ENCODE assay signal across 12 cellular contexts in genomic region chr6:167856999-167857660, GRCh38. TPM values are rescaled to one million over a fixed set of nuclear protein-coding genes. Genes with fewer than 3 reads are reported as not detected.
A peak's percentile ranks its signal among the peaks of the same experiment; 100 is the strongest.
DNase-seq lines count a peak whose midpoint lies in the region; ATAC-seq, FAIRE-seq and TF ChIP-seq lines count a peak whose summit lies in the region.
"Had no signal": no experiment of that assay in that cellular context is flagged by ENCODE, and none has a peak within 500 bp of the region (broad histone marks: within the 10 kb centered on the region; RNA-seq: fewer than 3 reads in every experiment).

No MANE protein-coding gene starts in this region.

- H3K4me1 ChIP-seq in iPS-20b (ENCODE audit: insufficient read depth, low read length), result peaks cover 70% of the 10 kb centered on the region

- TF ChIP-seq CTCF in WTC11 (IDR thresholded peaks at IDR 0.05), result no peak

- H3K9me3 ChIP-seq in iPS-20b (ENCODE audit: insufficient read depth, low read depth, low read length), result no peaks in the 10 kb centered on the region

- POLR2A ChIA-PET in WTC11 (lab: Charles Lee), result no interaction called here

- DNase-seq in A172 (ENCODE audit: low spot score) (peak; percentile 61), H54 (ENCODE audit: insufficient read length, low spot score) (no peak), WTC11 (ENCODE audit: low spot score) (no peak)
- no peak for DNase-seq in activated CD8-positive, alpha-beta memory T cell treated with anti-CD3 and anti-CD28 coated beads, Interleukin-2, amount 10 ng/mL, durations not matched to agents 7 days and 5 days
- DNase-seq: activated CD4-positive, alpha-beta T cell treated with anti-CD3 and anti-CD28 coated beads, Interleukin-2, amount 50 U/mL, for 4 hours; NK-92 treated with Interleukin-12 subunit alpha and Interleukin-12 subunit beta, amount 100 ng/mL, for 24 hours had no signal

- peaks cover 87% of the 10 kb centered on the region for H3K4me1 Mint-ChIP-seq in WTC11
- peaks cover 14% of the 10 kb centered on the region for H3K4me1 Mint-ChIP-seq in activated CD8-positive, alpha-beta memory T cell treated with anti-CD3 and anti-CD28 coated beads, Interleukin-2, amount 10 ng/mL, durations not matched to agents 7 days and 5 days

- H3K27me3 ChIP-seq in iPS-20b (ENCODE audit: insufficient read depth, low read length), result no peaks in the 10 kb centered on the region
- H3K27me3 ChIP-seq: BLaER1 treated with 17β-estradiol and CSF1 and Interleukin-3, amounts not matched to agents 10 nM and 100 nM had no signal

- H3K27me3 Mint-ChIP-seq in WTC11 (ENCODE audit: low read depth), result no peaks in the 10 kb centered on the region
- H3K27me3 Mint-ChIP-seq in activated CD8-positive, alpha-beta memory T cell treated with anti-CD3 and anti-CD28 coated beads, Interleukin-2, amount 10 ng/mL, durations not matched to agents 7 days and 5 days, result peaks cover 18% of the 10 kb centered on the region

- no peak overlapping the region for H3K27ac ChIP-seq in iPS-20b (ENCODE audit: low read length)
- H3K27ac ChIP-seq: BLaER1 treated with 17β-estradiol and CSF1 and Interleukin-3, amounts not matched to agents 10 nM and 100 nM; HL-60 had no signal

- H3K4me3 Mint-ChIP-seq in WTC11, result no peak overlapping the region; the same call in 1 of the 2 replicates
- no peak overlapping the region for H3K4me3 Mint-ChIP-seq in activated CD8-positive, alpha-beta memory T cell treated with anti-CD3 and anti-CD28 coated beads, Interleukin-2, amount 10 ng/mL, durations not matched to agents 7 days and 5 days

- H3K9ac ChIP-seq in iPS-20b (ENCODE audit: low read depth, low read length), result no peak overlapping the region
- H3K9ac ChIP-seq: BLaER1 treated with 17β-estradiol and CSF1 and Interleukin-3, amounts not matched to agents 10 nM and 100 nM had no signal

- H3K4me3 ChIP-seq in iPS-20b (ENCODE audit: low read length), result 0 out of 2 replicates have a peak overlapping the region, but pooled peaks have one; percentile 14
- H3K4me3 ChIP-seq: BLaER1 treated with 17β-estradiol and CSF1 and Interleukin-3, amounts not matched to agents 10 nM and 100 nM had no signal

- no peak for TF ChIP-seq POLR2A in H54 (IDR thresholded peaks at IDR 0.05; ENCODE audit: low read depth, low read length)

- CTCF ChIA-PET in WTC11 (lab: Charles Lee), result no interaction called here
- CTCF ChIA-PET in activated CD8-positive, alpha-beta memory T cell treated with anti-CD3 and anti-CD28 coated beads, Interleukin-2, amount 10 ng/mL, durations not matched to agents 7 days and 5 days (lab: Charles Lee), result no interaction called here

- no peaks in the 10 kb centered on the region for H3K36me3 Mint-ChIP-seq in WTC11
- no peaks in the 10 kb centered on the region for H3K36me3 Mint-ChIP-seq in activated CD8-positive, alpha-beta memory T cell treated with anti-CD3 and anti-CD28 coated beads, Interleukin-2, amount 10 ng/mL, durations not matched to agents 7 days and 5 days

- H3K36me3 ChIP-seq in iPS-20b (ENCODE audit: insufficient read depth, low read depth, low read length), result no peaks in the 10 kb centered on the region

- FAIRE-seq in H54 (lab: Jason Lieb, UNC), result peak; percentile 85

- H3K9me3 Mint-ChIP-seq in WTC11, result no peaks in the 10 kb centered on the region
- H3K9me3 Mint-ChIP-seq in activated CD8-positive, alpha-beta memory T cell treated with anti-CD3 and anti-CD28 coated beads, Interleukin-2, amount 10 ng/mL, durations not matched to agents 7 days and 5 days (ENCODE audit: low read depth), result no peaks in the 10 kb centered on the region

- ATAC-seq in WTC11 (peak; percentile 46), HG03571 (IDR thresholded peaks at IDR 0.05; ENCODE audit: unreplicated experiment) (no peak), GM18520 (IDR thresholded peaks at IDR 0.05; ENCODE audit: unreplicated experiment) (no peak), GM18498 (IDR thresholded peaks at IDR 0.05; ENCODE audit: unreplicated experiment) (no peak)
- ATAC-seq in activated CD8-positive, alpha-beta memory T cell treated with anti-CD3 and anti-CD28 coated beads, Interleukin-2, amount 10 ng/mL, durations not matched to agents 7 days and 5 days, result no peak

- H3K27ac Mint-ChIP-seq in WTC11, result peak overlapping the region; percentile 61
- no peak overlapping the region for H3K27ac Mint-ChIP-seq in activated CD8-positive, alpha-beta memory T cell treated with anti-CD3 and anti-CD28 coated beads, Interleukin-2, amount 10 ng/mL, durations not matched to agents 7 days and 5 days

TF ChIP-seq in WTC11, 78 proteins besides CTCF, POLR2A, EP300 and RAD21:
- TF ChIP-seq EMX1 (CRISPR knock-in tag; IDR thresholded peaks at IDR 0.05), result no peak
- no peak for TF ChIP-seq NR2C2 (CRISPR knock-in tag; IDR thresholded peaks at IDR 0.05)
- TF ChIP-seq E2F4 (CRISPR knock-in tag; IDR thresholded peaks at IDR 0.05; ENCODE audit: borderline replicate concordance, low read depth), result no peak
- TF ChIP-seq ZNF138 (CRISPR knock-in tag; conservative IDR thresholded peaks at IDR 0.05), result no peak
- TF ChIP-seq ELF4 (CRISPR knock-in tag; IDR thresholded peaks at IDR 0.05; ENCODE audit: low read depth), result no peak
- TF ChIP-seq ZNF671 (CRISPR knock-in tag; IDR thresholded peaks at IDR 0.05), result no peak
- no peak for TF ChIP-seq TEAD4 (CRISPR knock-in tag; IDR thresholded peaks at IDR 0.05)
- no peak for TF ChIP-seq KAT7 (CRISPR knock-in tag; IDR thresholded peaks at IDR 0.05; ENCODE audit: borderline replicate concordance)
- TF ChIP-seq JAZF1 (CRISPR knock-in tag; IDR thresholded peaks at IDR 0.05), result no peak
- TF ChIP-seq USF2 (CRISPR knock-in tag; IDR thresholded peaks at IDR 0.05), result no peak
- no peak for TF ChIP-seq SMAD4 (CRISPR knock-in tag; IDR thresholded peaks at IDR 0.05)
- no peak for TF ChIP-seq ZNF423 (CRISPR knock-in tag; IDR thresholded peaks at IDR 0.05)
- no peak for TF ChIP-seq ZNF232 (CRISPR knock-in tag; IDR thresholded peaks at IDR 0.05)
- TF ChIP-seq MYBL2 (CRISPR knock-in tag; IDR thresholded peaks at IDR 0.05), result no peak
- no peak for TF ChIP-seq PRRX2 (CRISPR knock-in tag; IDR thresholded peaks at IDR 0.05)
- TF ChIP-seq ZNF219 (CRISPR knock-in tag; IDR thresholded peaks at IDR 0.05; ENCODE audit: borderline replicate concordance), result no peak
- no peak for TF ChIP-seq FOXP4 (CRISPR knock-in tag; IDR thresholded peaks at IDR 0.05)
- TF ChIP-seq ESRRA (CRISPR knock-in tag; IDR thresholded peaks at IDR 0.05; ENCODE audit: borderline replicate concordance), result no peak
- no peak for TF ChIP-seq NR3C1 (CRISPR knock-in tag; conservative IDR thresholded peaks at IDR 0.05; ENCODE audit: low read depth)
- TF ChIP-seq ZNF281 (CRISPR knock-in tag; IDR thresholded peaks at IDR 0.05), result no peak

RNA-seq across cellular contexts. Expression of gene AFDN, which starts 30.4 kb away (rescaled TPM):
- 29.9 and 36.3 TPM in 2 replicates for total RNA-seq in A172 (2014; rRNA removed; shearing (Covaris generic))
- total RNA-seq in WTC11 (2021), result 181 to 182 TPM (median 182 TPM) in 3 replicates
- total RNA-seq in activated CD8-positive, alpha-beta memory T cell treated with anti-CD3 and anti-CD28 coated beads, Interleukin-2, amount 10 ng/mL, durations not matched to agents 7 days and 5 days, result 10 to 100 TPM; 38.7 to 94.6 TPM
